In genomic region chr1:246583448-246584185, GRCh38 we compare ENCODE assay signal across 1 cellular context.
TF ChIP-seq lines count a peak whose summit lies in the region.

No MANE protein-coding gene starts in this region.

TF ChIP-seq in HepG2, 621 proteins besides CTCF, POLR2A, EP300 and RAD21 (continued from another document and continues in another):
- TF ChIP-seq, protein P1, sequence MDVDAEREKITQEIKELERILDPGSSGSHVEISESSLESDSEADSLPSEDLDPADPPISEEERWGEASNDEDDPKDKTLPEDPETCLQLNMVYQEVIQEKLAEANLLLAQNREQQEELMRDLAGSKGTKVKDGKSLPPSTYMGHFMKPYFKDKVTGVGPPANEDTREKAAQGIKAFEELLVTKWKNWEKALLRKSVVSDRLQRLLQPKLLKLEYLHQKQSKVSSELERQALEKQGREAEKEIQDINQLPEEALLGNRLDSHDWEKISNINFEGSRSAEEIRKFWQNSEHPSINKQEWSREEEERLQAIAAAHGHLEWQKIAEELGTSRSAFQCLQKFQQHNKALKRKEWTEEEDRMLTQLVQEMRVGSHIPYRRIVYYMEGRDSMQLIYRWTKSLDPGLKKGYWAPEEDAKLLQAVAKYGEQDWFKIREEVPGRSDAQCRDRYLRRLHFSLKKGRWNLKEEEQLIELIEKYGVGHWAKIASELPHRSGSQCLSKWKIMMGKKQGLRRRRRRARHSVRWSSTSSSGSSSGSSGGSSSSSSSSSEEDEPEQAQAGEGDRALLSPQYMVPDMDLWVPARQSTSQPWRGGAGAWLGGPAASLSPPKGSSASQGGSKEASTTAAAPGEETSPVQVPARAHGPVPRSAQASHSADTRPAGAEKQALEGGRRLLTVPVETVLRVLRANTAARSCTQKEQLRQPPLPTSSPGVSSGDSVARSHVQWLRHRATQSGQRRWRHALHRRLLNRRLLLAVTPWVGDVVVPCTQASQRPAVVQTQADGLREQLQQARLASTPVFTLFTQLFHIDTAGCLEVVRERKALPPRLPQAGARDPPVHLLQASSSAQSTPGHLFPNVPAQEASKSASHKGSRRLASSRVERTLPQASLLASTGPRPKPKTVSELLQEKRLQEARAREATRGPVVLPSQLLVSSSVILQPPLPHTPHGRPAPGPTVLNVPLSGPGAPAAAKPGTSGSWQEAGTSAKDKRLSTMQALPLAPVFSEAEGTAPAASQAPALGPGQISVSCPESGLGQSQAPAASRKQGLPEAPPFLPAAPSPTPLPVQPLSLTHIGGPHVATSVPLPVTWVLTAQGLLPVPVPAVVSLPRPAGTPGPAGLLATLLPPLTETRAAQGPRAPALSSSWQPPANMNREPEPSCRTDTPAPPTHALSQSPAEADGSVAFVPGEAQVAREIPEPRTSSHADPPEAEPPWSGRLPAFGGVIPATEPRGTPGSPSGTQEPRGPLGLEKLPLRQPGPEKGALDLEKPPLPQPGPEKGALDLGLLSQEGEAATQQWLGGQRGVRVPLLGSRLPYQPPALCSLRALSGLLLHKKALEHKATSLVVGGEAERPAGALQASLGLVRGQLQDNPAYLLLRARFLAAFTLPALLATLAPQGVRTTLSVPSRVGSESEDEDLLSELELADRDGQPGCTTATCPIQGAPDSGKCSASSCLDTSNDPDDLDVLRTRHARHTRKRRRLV (CRISPR knock-in tag; IDR thresholded peaks at IDR 0.05) = no peak
- no peak for TF ChIP-seq PRDM4 (CRISPR knock-in tag; IDR thresholded peaks at IDR 0.05; ENCODE audit: borderline replicate concordance)
- TF ChIP-seq MEIS2 (CRISPR knock-in tag; IDR thresholded peaks at IDR 0.05) = peak; percentile 59; the same call in 1 of the 2 replicates
- no peak for TF ChIP-seq ZNF484 (CRISPR knock-in tag; IDR thresholded peaks at IDR 0.05; ENCODE audit: borderline replicate concordance, low read depth)
- no peak for TF ChIP-seq STAG1 (CRISPR knock-in tag; IDR thresholded peaks at IDR 0.05)
- TF ChIP-seq TGIF2 (CRISPR knock-in tag; IDR thresholded peaks at IDR 0.05) = no peak
- TF ChIP-seq ZNF546 (CRISPR knock-in tag; conservative IDR thresholded peaks at IDR 0.05) = no peak
- TF ChIP-seq SYNCRIP (IDR thresholded peaks at IDR 0.05; ENCODE audit: insufficient read depth, low read depth, low read length) = no peak
- TF ChIP-seq MTA1 (CRISPR knock-in tag; IDR thresholded peaks at IDR 0.05; ENCODE audit: borderline replicate concordance) = no peak; the same call in 1 of the 2 replicates
- TF ChIP-seq SMARCC2 (IDR thresholded peaks at IDR 0.05) = 0 out of 2 replicates have a peak, but pooled peaks have one; percentile 4
- no peak; the same call in 1 of the 2 replicates for TF ChIP-seq ZNF761 (CRISPR knock-in tag; conservative IDR thresholded peaks at IDR 0.05)
- TF ChIP-seq FOXA1 (IDR thresholded peaks at IDR 0.05) = no peak
- TF ChIP-seq FOXA1 (CRISPR knock-in tag; IDR thresholded peaks at IDR 0.05) = peak; percentile 83
- TF ChIP-seq ZSCAN25 (CRISPR knock-in tag; IDR thresholded peaks at IDR 0.05) = no peak
- TF ChIP-seq SRY (CRISPR knock-in tag; IDR thresholded peaks at IDR 0.05) = no peak
- no peak for TF ChIP-seq ELF1 (CRISPR knock-in tag; IDR thresholded peaks at IDR 0.05)
- TF ChIP-seq ZZZ3 (CRISPR knock-in tag; IDR thresholded peaks at IDR 0.05; ENCODE audit: borderline replicate concordance) = no peak
- TF ChIP-seq CHD2 (IDR thresholded peaks at IDR 0.05; ENCODE audit: low read depth, low read length) = no peak
- TF ChIP-seq ZNF709 (CRISPR knock-in tag; IDR thresholded peaks at IDR 0.05) = 0 out of 2 replicates have a peak, but pooled peaks have one; percentile 70
- peak; percentile 96 for TF ChIP-seq SIX4 (CRISPR knock-in tag; IDR thresholded peaks at IDR 0.05)
- TF ChIP-seq GATAD1 (CRISPR knock-in tag; IDR thresholded peaks at IDR 0.05) = 0 out of 2 replicates have a peak, but pooled peaks have one; percentile 41
- TF ChIP-seq ZNF354B (CRISPR knock-in tag; IDR thresholded peaks at IDR 0.05) = no peak
- 0 out of 2 replicates have a peak, but pooled peaks have one; percentile 44 for TF ChIP-seq ZNF792 (CRISPR knock-in tag; IDR thresholded peaks at IDR 0.05)
- peak; percentile 96 for TF ChIP-seq ESRRA (CRISPR knock-in tag; IDR thresholded peaks at IDR 0.05; ENCODE audit: low read depth)
- TF ChIP-seq ZNF292 (CRISPR knock-in tag; IDR thresholded peaks at IDR 0.05; ENCODE audit: borderline replicate concordance, low read depth) = peak; percentile 44; the same call in 1 of the 2 replicates
- TF ChIP-seq ELF4 (CRISPR knock-in tag; IDR thresholded peaks at IDR 0.05; ENCODE audit: borderline replicate concordance) = no peak
- TF ChIP-seq ZNF687 (CRISPR knock-in tag; IDR thresholded peaks at IDR 0.05) = peak; percentile 14; the same call in 1 of the 2 replicates
- TF ChIP-seq ZNF253 (CRISPR knock-in tag; IDR thresholded peaks at IDR 0.05; ENCODE audit: borderline replicate concordance) = no peak
- TF ChIP-seq RXRA (CRISPR knock-in tag; IDR thresholded peaks at IDR 0.05) = peak; percentile 85; the same call in 1 of the 2 replicates
- TF ChIP-seq IKZF1 (IDR thresholded peaks at IDR 0.05) = no peak
- TF ChIP-seq ISX (CRISPR knock-in tag; conservative IDR thresholded peaks at IDR 0.05) = no peak
- peak in 1 of 2 experiments; percentile 88; a peak in 2 of 4 replicates for TF ChIP-seq ATF4 (CRISPR knock-in tag; IDR thresholded peaks at IDR 0.05)
- TF ChIP-seq ZNF33B (CRISPR knock-in tag; IDR thresholded peaks at IDR 0.05) = no peak
- no peak; the same call in 1 of the 2 replicates for TF ChIP-seq ZSCAN31 (CRISPR knock-in tag; IDR thresholded peaks at IDR 0.05; ENCODE audit: low read depth)
- 0 out of 2 replicates have a peak, but pooled peaks have one; percentile 44 for TF ChIP-seq CCDC6 (CRISPR knock-in tag; IDR thresholded peaks at IDR 0.05)
- TF ChIP-seq TFDP2 (CRISPR knock-in tag; IDR thresholded peaks at IDR 0.05) = 0 out of 2 replicates have a peak, but pooled peaks have one; percentile 36
- no peak for TF ChIP-seq ZNF775 (CRISPR knock-in tag; IDR thresholded peaks at IDR 0.05; ENCODE audit: borderline replicate concordance)
- no peak for TF ChIP-seq RBM39 (IDR thresholded peaks at IDR 0.05; ENCODE audit: low read depth, low read length, poor library complexity, severe bottlenecking)
- TF ChIP-seq MED13 (CRISPR knock-in tag; IDR thresholded peaks at IDR 0.05) = no peak
- no peak; the same call in 1 of the 2 replicates for TF ChIP-seq ZFP90 (CRISPR knock-in tag; IDR thresholded peaks at IDR 0.05; ENCODE audit: borderline replicate concordance)
- no peak for TF ChIP-seq MAFF (IDR thresholded peaks at IDR 0.05; ENCODE audit: low read depth, low read length)
- peak; percentile 75 for TF ChIP-seq TEAD3 (CRISPR knock-in tag; optimal IDR thresholded peaks at IDR 0.05; ENCODE audit: borderline replicate concordance)
- TF ChIP-seq SNAPC5 (CRISPR knock-in tag; IDR thresholded peaks at IDR 0.05; ENCODE audit: borderline replicate concordance) = no peak
- TF ChIP-seq DRAP1 (CRISPR knock-in tag; IDR thresholded peaks at IDR 0.05) = no peak; the same call in 1 of the 2 replicates
- peak; percentile 94 for TF ChIP-seq ZNF614 (CRISPR knock-in tag; IDR thresholded peaks at IDR 0.05; ENCODE audit: borderline replicate concordance)
- 0 out of 2 replicates have a peak, but pooled peaks have one; percentile 35 for TF ChIP-seq RFXANK (CRISPR knock-in tag; IDR thresholded peaks at IDR 0.05)
- no peak for TF ChIP-seq PLRG1 (conservative IDR thresholded peaks at IDR 0.05)
- no peak for TF ChIP-seq GTF2F1 (IDR thresholded peaks at IDR 0.05; ENCODE audit: low read length)
- peak; percentile 92 to 96 for TF ChIP-seq NR2F1 (CRISPR knock-in tag; IDR thresholded peaks at IDR 0.05)
